In the genomic region with DNA sequence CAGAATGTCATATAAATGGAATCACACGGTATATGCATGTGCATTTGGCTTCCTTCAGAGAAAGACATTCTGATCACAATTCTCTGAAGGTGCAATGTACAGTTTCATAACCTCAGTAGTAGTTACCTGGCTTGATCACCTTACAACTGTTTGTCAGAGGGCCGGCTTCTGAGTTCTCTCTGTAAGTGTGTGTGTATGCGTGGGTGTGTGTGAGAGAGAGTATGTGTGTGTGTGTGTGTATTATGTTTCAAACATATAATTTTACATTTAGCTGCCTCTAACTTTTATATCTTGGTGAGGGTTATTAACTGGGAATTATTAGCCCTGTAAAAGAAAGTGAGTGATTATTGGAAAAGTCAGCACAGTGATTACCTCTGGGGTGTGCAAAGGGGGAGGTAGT, we compare ENCODE assay signal across 9 cellular contexts. TPM values are rescaled to one million over a fixed set of nuclear protein-coding genes. Genes with fewer than 3 reads are reported as not detected.
"Had no signal": no experiment of that assay in that cellular context is flagged by ENCODE, and none has a peak within 500 bp of the region (broad histone marks: within the 10 kb centered on the region; RNA-seq: fewer than 3 reads in every experiment).

No MANE protein-coding gene starts in this region.

- H2AFZ ChIP-seq: GM23338 had no signal

- FAIRE-seq: H1, H54 had no signal

- H3K4me1 Mint-ChIP-seq: GM23338 had no signal

- H3K9me3 Mint-ChIP-seq: GM23338, HFFc6 had no signal

- H3K4me3 Mint-ChIP-seq: GM23338, H9, HFFc6 had no signal

- ATAC-seq: GM23338 had no signal

- H3K27ac Mint-ChIP-seq: GM23338, H9, HFFc6 had no signal

- H3K4me2 ChIP-seq: GM23338 had no signal

- H3K4me3 ChIP-seq: GM23338 had no signal

- H3K27ac ChIP-seq: HL-60 had no signal

- DNase-seq: H9, HFFc6, IMR-90, KBM-7 had no signal

RNA-seq across cellular contexts. Expression of a gene that starts 41.0 kb away (rescaled TPM):
- total RNA-seq: GM23338, H1, H9, HFFc6, HT1080, IMR-90 had no signal
- polyA plus RNA-seq: GM23338, H1, IMR-90 had no signal

RNA-seq across cellular contexts. Expression of a gene that starts 58.7 kb away (rescaled TPM):
- total RNA-seq: GM23338, H1, H9, HFFc6, HT1080, IMR-90 had no signal
- polyA plus RNA-seq: GM23338, H1, IMR-90 had no signal
